Comparison of ENCODE assay signal across 20 cellular contexts in the genomic region with DNA sequence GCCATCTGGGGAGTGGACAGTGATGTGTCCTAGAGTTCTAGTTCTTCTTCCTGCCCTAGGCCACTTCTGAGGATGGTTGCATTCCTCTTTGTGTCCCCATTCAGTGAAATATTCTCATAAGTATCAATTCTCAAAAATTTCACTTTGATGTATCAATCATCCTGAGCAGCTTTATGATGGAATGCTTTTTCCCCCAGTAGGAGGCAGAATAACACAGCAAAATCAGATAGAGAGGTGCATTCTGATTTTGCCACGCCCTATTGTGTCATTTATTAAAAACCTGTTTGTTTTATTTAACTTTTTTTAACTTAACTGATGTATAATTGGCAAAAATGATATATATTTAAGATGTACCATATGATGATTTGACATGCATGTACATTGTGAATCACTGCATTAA.
DNase-seq lines count a peak whose midpoint lies in the region; ATAC-seq and TF ChIP-seq lines count a peak whose summit lies in the region.
"Had no signal": no experiment of that assay in that cellular context is flagged by ENCODE, and none has a peak within 500 bp of the region (broad histone marks: within the 10 kb centered on the region; RNA-seq: fewer than 3 reads in every experiment).

No MANE protein-coding gene starts in this region.

- peaks cover 3% of the 10 kb centered on the region for H3K4me1 Mint-ChIP-seq in memory B cell
- no peaks in the 10 kb centered on the region for H3K4me1 Mint-ChIP-seq in activated CD4-positive, alpha-beta T cell treated with anti-CD3 and anti-CD28 coated beads, Interleukin-2, amount 10 ng/mL, durations not matched to agents 24 days and 14 days
- H3K4me1 Mint-ChIP-seq: activated CD8-positive, alpha-beta memory T cell treated with anti-CD3 and anti-CD28 coated beads, Interleukin-2, amount 10 ng/mL, durations not matched to agents 7 days and 5 days had no signal

- H3K9me2 ChIP-seq in HCT116 (ENCODE audit: insufficient read depth) (no peaks in the 10 kb centered on the region), OCI-LY1 (ENCODE audit: low read depth, low read length) (no peaks in the 10 kb centered on the region)

- TF ChIP-seq POLR2A in HCT116 (IDR thresholded peaks at IDR 0.05; ENCODE audit: borderline replicate concordance, extremely low read depth, insufficient read depth, insufficient read length) = no peak

- DNase-seq in GM10266 (ENCODE audit: extremely low spot score) (no peak), HCT116 (ENCODE audit: low read depth, low spot score) (no peak), memory B cell (ENCODE audit: low spot score in 2 of 2) (peak; percentile 12 to 24), HUDEP-2 (lab: John Stamatoyannopoulos, UW; ENCODE audit: unreplicated experiment in 76 of 76) (no peak), MG63 (no peak)
- no peak for DNase-seq in activated CD4-positive, alpha-beta T cell treated with anti-CD3 and anti-CD28 coated beads, Interleukin-2, amount 10 ng/mL, durations not matched to agents 24 days and 14 days
- DNase-seq: activated CD8-positive, alpha-beta memory T cell treated with anti-CD3 and anti-CD28 coated beads, Interleukin-2, amount 10 ng/mL, durations not matched to agents 7 days and 5 days; activated gamma-delta T cell treated with Interleukin-2 at 50 U/mL for 16 hours; heart right ventricle; NCI-H1694; NCI-H446 treated with DMSO at 0.1 percent for 48 hours had no signal

- no peak overlapping the region for H3K27ac ChIP-seq in HCT116 (ENCODE audit: low read depth, low read length)
- H3K27ac ChIP-seq in OCI-LY1 (ENCODE audit: low read depth, low read length, poor library complexity, severe bottlenecking) = no peak overlapping the region
- H3K27ac ChIP-seq: BLaER1 treated with 17β-estradiol and CSF1 and Interleukin-3, amounts not matched to agents 10 nM and 100 nM; coronary artery; heart right ventricle; parathyroid adenoma had no signal

- ATAC-seq in HCT116 = no peak
- peak; percentile 41 for ATAC-seq in memory B cell (ENCODE audit: low read depth)
- no peak for ATAC-seq in GM19023 (IDR thresholded peaks at IDR 0.05; ENCODE audit: unreplicated experiment)
- ATAC-seq: activated CD8-positive, alpha-beta memory T cell treated with anti-CD3 and anti-CD28 coated beads, Interleukin-2, amount 10 ng/mL, durations not matched to agents 7 days and 5 days; heart right ventricle had no signal

- no peak overlapping the region for H3K27ac Mint-ChIP-seq in memory B cell
- no peak overlapping the region for H3K27ac Mint-ChIP-seq in activated CD4-positive, alpha-beta T cell treated with anti-CD3 and anti-CD28 coated beads, Interleukin-2, amount 10 ng/mL, durations not matched to agents 24 days and 14 days
- H3K27ac Mint-ChIP-seq: activated CD8-positive, alpha-beta memory T cell treated with anti-CD3 and anti-CD28 coated beads, Interleukin-2, amount 10 ng/mL, durations not matched to agents 7 days and 5 days; stimulated activated naive CD8-positive, alpha-beta T cell treated with anti-CD3 and anti-CD28 coated beads, Interleukin-15, Interleukin-2, amounts not matched to agents 100 ng/mL and 50 ng/mL, for 24 hours; T-helper 1 cell treated with Interleukin-12 subunit alpha and Interleukin-12 subunit beta and Interleukin-4 antibody, amounts not matched to agents 30 μg/mL and 1 μg/mL, for 36 hours had no signal

- no TSS peak for BruUV-seq in HCT116 (replicated peaks; lab: Mats Ljungman, UMichigan)

- CTCF ChIA-PET in HCT116 (lab: Charles Lee) = no interaction called here

- H3K9me3 ChIP-seq in HCT116 (ENCODE audit: control insufficient read depth in 1 of 2, insufficient read depth in 1 of 2, low read depth in 1 of 2, low read length in 2 of 2) (no peaks in the 10 kb centered on the region), OCI-LY1 (ENCODE audit: low read length) (no peaks in the 10 kb centered on the region), MG63 (no peaks in the 10 kb centered on the region)
- H3K9me3 ChIP-seq: BLaER1 treated with 17β-estradiol and CSF1 and Interleukin-3, amounts not matched to agents 10 nM and 100 nM; heart right ventricle had no signal

- H3K9me3 Mint-ChIP-seq in memory B cell = no peaks in the 10 kb centered on the region
- H3K9me3 Mint-ChIP-seq in activated CD4-positive, alpha-beta T cell treated with anti-CD3 and anti-CD28 coated beads, Interleukin-2, amount 10 ng/mL, durations not matched to agents 24 days and 14 days = no peaks in the 10 kb centered on the region
- H3K9me3 Mint-ChIP-seq: IgD-negative memory B cell had no signal

- H3K79me2 ChIP-seq in HCT116 (ENCODE audit: insufficient read depth, low read length) = no peaks in the 10 kb centered on the region
- H3K79me2 ChIP-seq in OCI-LY1 (ENCODE audit: insufficient read depth, low read length) = no peaks in the 10 kb centered on the region
- H3K79me2 ChIP-seq: parathyroid adenoma had no signal

- TF ChIP-seq RAD21 in HCT116 (IDR thresholded peaks at IDR 0.05; ENCODE audit: low read depth) = peak; percentile 44; the same call in 1 of the 2 replicates

- POLR2A ChIA-PET in HCT116 (lab: Charles Lee) = no interaction called here

- H3K27me3 ChIP-seq in HCT116 (ENCODE audit: insufficient read depth, low read length) (no peaks in the 10 kb centered on the region), OCI-LY1 (ENCODE audit: insufficient read depth, low read length) (no peaks in the 10 kb centered on the region), MG63 (no peaks in the 10 kb centered on the region)
- H3K27me3 ChIP-seq: BLaER1 treated with 17β-estradiol and CSF1 and Interleukin-3, amounts not matched to agents 10 nM and 100 nM; heart right ventricle had no signal

- TF ChIP-seq CTCF in GM10266 (IDR thresholded peaks at IDR 0.05; ENCODE audit: control insufficient read depth, insufficient read depth, low read depth, missing control alignments) = peak; percentile 36
- peak; percentile 13 to 55 (median 32); a peak in 4 of 6 replicates for TF ChIP-seq CTCF in HCT116 (IDR thresholded peaks at IDR 0.05 in 2 of 3, conservative IDR thresholded peaks at IDR 0.05 in 1 of 3; ENCODE audit: borderline replicate concordance in 1 of 3, insufficient read depth in 1 of 3, low read depth in 2 of 3, low read length in 2 of 3)
- TF ChIP-seq CTCF in OCI-LY1 (IDR thresholded peaks at IDR 0.05; ENCODE audit: low read length) = peak; percentile 80

- no peaks in the 10 kb centered on the region for H3K36me3 Mint-ChIP-seq in memory B cell
- no peaks in the 10 kb centered on the region for H3K36me3 Mint-ChIP-seq in activated CD4-positive, alpha-beta T cell treated with anti-CD3 and anti-CD28 coated beads, Interleukin-2, amount 10 ng/mL, durations not matched to agents 24 days and 14 days (ENCODE audit: low read depth)
- H3K36me3 Mint-ChIP-seq: activated CD8-positive, alpha-beta memory T cell treated with anti-CD3 and anti-CD28 coated beads, Interleukin-2, amount 10 ng/mL, durations not matched to agents 7 days and 5 days; IgD-negative memory B cell had no signal

- H3K9ac ChIP-seq in HCT116 (ENCODE audit: low read length) = no peak overlapping the region
- H3K9ac ChIP-seq in OCI-LY1 (ENCODE audit: low read length) = no peak overlapping the region
- H3K9ac ChIP-seq: BLaER1 treated with 17β-estradiol and CSF1 and Interleukin-3, amounts not matched to agents 10 nM and 100 nM; parathyroid adenoma had no signal

- H4K20me1 ChIP-seq in HCT116 (ENCODE audit: insufficient read depth) (no peaks in the 10 kb centered on the region), OCI-LY1 (ENCODE audit: insufficient read depth, low read length) (no peaks in the 10 kb centered on the region)
- H4K20me1 ChIP-seq: BLaER1 treated with 17β-estradiol and CSF1 and Interleukin-3, amounts not matched to agents 10 nM and 100 nM had no signal

- H3F3A ChIP-seq in OCI-LY1 (ENCODE audit: insufficient read depth, low read length) = no peaks in the 10 kb centered on the region

- no peaks in the 10 kb centered on the region for H3K4me1 ChIP-seq in HCT116 (ENCODE audit: control insufficient read depth in 1 of 2, insufficient read depth in 2 of 2, low read length in 2 of 2)
- no peaks in the 10 kb centered on the region for H3K4me1 ChIP-seq in OCI-LY1 (ENCODE audit: insufficient read depth, low read length, severe bottlenecking)
- H3K4me1 ChIP-seq: BLaER1 treated with 17β-estradiol and CSF1 and Interleukin-3, amounts not matched to agents 10 nM and 100 nM; heart right ventricle; parathyroid adenoma had no signal

- RAD21 ChIA-PET in HCT116 (lab: Charles Lee; ENCODE audit: low non-redundant PET in 1 of 2, low total read pairs in 2 of 2, uncharacterized antibody in 2 of 2, unreplicated experiment in 2 of 2) = no interaction called here

- H3K4me3 ChIP-seq in HCT116 (replicated peaks in 1 of 2; ENCODE audit: low read depth in 1 of 2, low read length in 2 of 2) = no peak overlapping the region
- no peak overlapping the region for H3K4me3 ChIP-seq in OCI-LY1 (ENCODE audit: low read depth, low read length, poor library complexity, severe bottlenecking)
- H3K4me3 ChIP-seq in MG63 = no peak overlapping the region
- H3K4me3 ChIP-seq: BLaER1 treated with 17β-estradiol and CSF1 and Interleukin-3, amounts not matched to agents 10 nM and 100 nM; coronary artery; heart right ventricle; smooth muscle cell had no signal

- intact Hi-C loops in HCT116 (cut with micrococcal nuclease) = loop anchor here (5.0 to 10.0 kb wide), 2 partner anchors 592 to 940 kb away; no protein-coding TSS in a partner anchor
- intact Hi-C loops in activated CD4-positive, alpha-beta T cell treated with anti-CD3 and anti-CD28 coated beads, Interleukin-2, amount 10 ng/mL, durations not matched to agents 24 days and 14 days (cut with micrococcal nuclease) = no loop called here

- H2AFZ ChIP-seq in HCT116 (ENCODE audit: low read depth, low read length, poor library complexity, severe bottlenecking) (no peak overlapping the region), OCI-LY1 (ENCODE audit: low read length) (no peak overlapping the region)
- H2AFZ ChIP-seq: parathyroid adenoma had no signal

- H3K4me3 Mint-ChIP-seq in memory B cell = no peak overlapping the region
- no peak overlapping the region for H3K4me3 Mint-ChIP-seq in activated CD4-positive, alpha-beta T cell treated with anti-CD3 and anti-CD28 coated beads, Interleukin-2, amount 10 ng/mL, durations not matched to agents 24 days and 14 days
- H3K4me3 Mint-ChIP-seq: activated CD8-positive, alpha-beta memory T cell treated with anti-CD3 and anti-CD28 coated beads, Interleukin-2, amount 10 ng/mL, durations not matched to agents 7 days and 5 days; IgD-negative memory B cell; stimulated activated naive CD8-positive, alpha-beta T cell treated with anti-CD3 and anti-CD28 coated beads, Interleukin-15, Interleukin-2, amounts not matched to agents 100 ng/mL and 50 ng/mL, for 24 hours; T-helper 1 cell treated with Interleukin-12 subunit alpha and Interleukin-12 subunit beta and Interleukin-4 antibody, amounts not matched to agents 30 μg/mL and 1 μg/mL, for 36 hours had no signal

- peaks cover 6% of the 10 kb centered on the region for H3K27me3 Mint-ChIP-seq in memory B cell
- no peaks in the 10 kb centered on the region for H3K27me3 Mint-ChIP-seq in activated CD4-positive, alpha-beta T cell treated with anti-CD3 and anti-CD28 coated beads, Interleukin-2, amount 10 ng/mL, durations not matched to agents 24 days and 14 days
- H3K27me3 Mint-ChIP-seq: activated CD8-positive, alpha-beta memory T cell treated with anti-CD3 and anti-CD28 coated beads, Interleukin-2, amount 10 ng/mL, durations not matched to agents 7 days and 5 days; stimulated activated naive CD8-positive, alpha-beta T cell treated with anti-CD3 and anti-CD28 coated beads, Interleukin-15, Interleukin-2, amounts not matched to agents 100 ng/mL and 50 ng/mL, for 24 hours had no signal

- H3K4me2 ChIP-seq in HCT116 (ENCODE audit: low read length) = no peak overlapping the region
- H3K4me2 ChIP-seq in OCI-LY1 (ENCODE audit: low read length) = no peak overlapping the region
- H3K4me2 ChIP-seq: BLaER1 treated with 17β-estradiol and CSF1 and Interleukin-3, amounts not matched to agents 10 nM and 100 nM; smooth muscle cell had no signal

- no peaks in the 10 kb centered on the region for H3K36me3 ChIP-seq in HCT116 (ENCODE audit: control insufficient read depth in 1 of 2, insufficient read depth in 2 of 2, low read length in 2 of 2)
- H3K36me3 ChIP-seq in OCI-LY1 (ENCODE audit: insufficient read depth, low read length) = no peaks in the 10 kb centered on the region
- H3K36me3 ChIP-seq in MG63 = no peaks in the 10 kb centered on the region
- H3K36me3 ChIP-seq: BLaER1 treated with 17β-estradiol and CSF1 and Interleukin-3, amounts not matched to agents 10 nM and 100 nM; heart right ventricle had no signal

Comparison
In these comparisons a context has a peak if more than half of its experiments do, and no peak if none do; other contexts are left out.
1. DNase-seq: peak in memory B cell (2 of 2); none in GM10266 (single experiment), HCT116 (single experiment), HUDEP-2 (0 of 76), MG63 (single experiment) and activated CD4-positive, alpha-beta T cell treated with anti-CD3 and anti-CD28 coated beads, Interleukin-2, amount 10 ng/mL, durations not matched to agents 24 days and 14 days (single experiment).
2. Peak in every context shown above with its lines, with median percentiles within 50 percentile points of each other: CTCF ChIP-seq.